12 cellular contexts compared by ENCODE assay signal in genomic region chr11:65293909-65294381, GRCh38. TPM values are rescaled to one million over a fixed set of nuclear protein-coding genes. Genes with fewer than 3 reads are reported as not detected.
DNase-seq lines count a peak whose midpoint lies in the region; ATAC-seq and TF ChIP-seq lines count a peak whose summit lies in the region.
"Had no signal": no experiment of that assay in that cellular context is flagged by ENCODE, and none has a peak within 500 bp of the region (broad histone marks: within the 10 kb centered on the region; RNA-seq: fewer than 3 reads in every experiment).

No MANE protein-coding gene starts in this region.

- in situ Hi-C loops in ACHN (cut with HindIII; ENCODE audit: low pct_ligation_motif_present, low pct_unique_long_range_greater_than_20kb, low sequenced_read_pairs): no loop called here

- POLR2A ChIA-PET in Caco-2 (lab: Charles Lee): interaction anchor here (0.8 to 1.0 kb wide), 2 partner anchors 19 to 20 kb away, joined by 3 read pairs; partner anchors contain the start of gene CDC42EP2

- ATAC-seq in lower lobe of right lung (peak in 1 of 2 donors; percentile 12), HG03108 (IDR thresholded peaks at IDR 0.05; ENCODE audit: unreplicated experiment) (no peak), HG02973 (IDR thresholded peaks at IDR 0.05; ENCODE audit: unreplicated experiment) (no peak)

- H3K9me3 ChIP-seq in Caco-2 (no peaks in the 10 kb centered on the region), lower lobe of right lung (no peaks in the 10 kb centered on the region), skeletal muscle satellite cell (replicated peaks; ENCODE audit: low read length) (no peaks in the 10 kb centered on the region)

- no peaks in the 10 kb centered on the region for H3K9me3 Mint-ChIP-seq in Caco-2 (ENCODE audit: unreplicated experiment)
- H3K9me3 Mint-ChIP-seq in dendritic cell treated with granulocyte-macrophage colony-stimulating factor and Interleukin-4, amounts not matched to agents 40 ng/mL and 50 ng/mL, for 4 days: no peaks in the 10 kb centered on the region
- H3K9me3 Mint-ChIP-seq: T-helper 1 cell treated with Interleukin-12 subunit alpha and Interleukin-12 subunit beta and Interleukin-4 antibody, amounts not matched to agents 30 μg/mL and 1 μg/mL, for 36 hours had no signal

- peak overlapping the region; percentile 18 for H3K9ac ChIP-seq in skeletal muscle satellite cell (ENCODE audit: low read depth, low read length)

- H3K4me1 ChIP-seq in Caco-2 (peaks cover 62% of the 10 kb centered on the region), lower lobe of right lung (peaks cover 70% of the 10 kb centered on the region), skeletal muscle satellite cell (ENCODE audit: control insufficient read depth, insufficient read depth, low read length) (peaks cover 60% of the 10 kb centered on the region)

- TF ChIP-seq CTCF in Caco-2 (IDR thresholded peaks at IDR 0.05; ENCODE audit: insufficient read depth in 1 of 2, low read depth in 1 of 2, low read length in 1 of 2, severe bottlenecking in 1 of 2, unreplicated experiment in 1 of 2) (no peak), lower lobe of right lung (IDR thresholded peaks at IDR 0.05) (no peak)

- H3K27me3 ChIP-seq in Caco-2 (replicated peaks; ENCODE audit: control insufficient read depth, insufficient read depth, low read length): no peaks in the 10 kb centered on the region
- H3K27me3 ChIP-seq in lower lobe of right lung (ENCODE audit: low read depth): no peaks in the 10 kb centered on the region
- no peaks in the 10 kb centered on the region for H3K27me3 ChIP-seq in skeletal muscle satellite cell (ENCODE audit: control insufficient read depth, insufficient read depth, low read length)

- H3K27ac ChIP-seq in lower lobe of right lung: peak overlapping the region; percentile 90

- CTCF ChIA-PET in Caco-2 (lab: Charles Lee): interaction anchor here (0.6 to 1.9 kb wide), 4 partner anchors 12 to 21 kb away, joined by 3 to 23 read pairs (median 3); no protein-coding TSS in a partner anchor

- H3K4me1 Mint-ChIP-seq in Caco-2 (ENCODE audit: low read depth, unreplicated experiment): peaks cover 53% of the 10 kb centered on the region
- peaks cover 40% of the 10 kb centered on the region for H3K4me1 Mint-ChIP-seq in dendritic cell treated with granulocyte-macrophage colony-stimulating factor and Interleukin-4, amounts not matched to agents 40 ng/mL and 50 ng/mL, for 4 days (ENCODE audit: low read depth)

- BruUV-seq in Caco-2 (replicated peaks; lab: Mats Ljungman, UMichigan): no TSS peak

- H3K27ac Mint-ChIP-seq in Caco-2 (ENCODE audit: unreplicated experiment): peak overlapping the region; percentile 97
- H3K27ac Mint-ChIP-seq in dendritic cell treated with granulocyte-macrophage colony-stimulating factor and Interleukin-4, amounts not matched to agents 40 ng/mL and 50 ng/mL, for 4 days: peak overlapping the region; percentile 90
- H3K27ac Mint-ChIP-seq: T-helper 1 cell treated with Interleukin-12 subunit alpha and Interleukin-12 subunit beta and Interleukin-4 antibody, amounts not matched to agents 30 μg/mL and 1 μg/mL, for 36 hours had no signal

- H3K27me3 Mint-ChIP-seq in Caco-2 (ENCODE audit: insufficient read depth, unreplicated experiment): no peaks in the 10 kb centered on the region
- H3K27me3 Mint-ChIP-seq in dendritic cell treated with granulocyte-macrophage colony-stimulating factor and Interleukin-4, amounts not matched to agents 40 ng/mL and 50 ng/mL, for 4 days: no peaks in the 10 kb centered on the region

- intact Hi-C loops in Caco-2 (cut with micrococcal nuclease; ENCODE audit: unreplicated experiment) (no loop called here), lower lobe of right lung (cut with DNase I) (no loop called here)
- intact Hi-C loops in dendritic cell treated with granulocyte-macrophage colony-stimulating factor and Interleukin-4, amounts not matched to agents 40 ng/mL and 50 ng/mL, for 4 days (cut with micrococcal nuclease): no loop called here

- H3K4me3 ChIP-seq in Caco-2 (ENCODE audit: low read depth, low read length) (no peak overlapping the region), lower lobe of right lung (no peak overlapping the region), skeletal muscle satellite cell (ENCODE audit: low read length) (no peak overlapping the region)

- H3K36me3 Mint-ChIP-seq in Caco-2 (ENCODE audit: insufficient read depth, unreplicated experiment): peaks cover 72% of the 10 kb centered on the region
- H3K36me3 Mint-ChIP-seq in dendritic cell treated with granulocyte-macrophage colony-stimulating factor and Interleukin-4, amounts not matched to agents 40 ng/mL and 50 ng/mL, for 4 days (ENCODE audit: low read depth): peaks cover 75% of the 10 kb centered on the region

- no peak overlapping the region for H3K4me3 Mint-ChIP-seq in Caco-2 (ENCODE audit: unreplicated experiment)
- H3K4me3 Mint-ChIP-seq in dendritic cell treated with granulocyte-macrophage colony-stimulating factor and Interleukin-4, amounts not matched to agents 40 ng/mL and 50 ng/mL, for 4 days: no peak overlapping the region
- H3K4me3 Mint-ChIP-seq: T-helper 1 cell treated with Interleukin-12 subunit alpha and Interleukin-12 subunit beta and Interleukin-4 antibody, amounts not matched to agents 30 μg/mL and 1 μg/mL, for 36 hours had no signal

- DNase-seq in Caco-2: no peak
- DNase-seq in lower lobe of right lung: no peak
- no peak for DNase-seq in ACHN
- no peak for DNase-seq in medulla oblongata (ENCODE audit: extremely low spot score)
- DNase-seq: activated CD4-positive, alpha-beta T cell treated with anti-CD3 and anti-CD28 coated beads, Interleukin-2, amount 50 U/mL, for 1 hour; H7; NCI-H226 had no signal

- no peak overlapping the region for H3K4me2 ChIP-seq in skeletal muscle satellite cell (ENCODE audit: low read length)

- peaks cover 5% of the 10 kb centered on the region for H3K36me3 ChIP-seq in Caco-2 (ENCODE audit: control insufficient read depth, insufficient read depth, low read length)
- H3K36me3 ChIP-seq in lower lobe of right lung: peaks cover 43% of the 10 kb centered on the region
- H3K36me3 ChIP-seq in skeletal muscle satellite cell (ENCODE audit: insufficient read depth, low read length): peaks cover 32% of the 10 kb centered on the region

RNA-seq across cellular contexts. Expression of gene CDC42EP2, which starts 20.7 kb away (rescaled TPM):
- total RNA-seq in Caco-2 (2022) (38.0 and 40.7 TPM in 2 replicates), lower lobe of right lung (17.0 TPM)
- 18.0 and 36.9 TPM in 2 replicates for total RNA-seq in skeletal muscle satellite cell (2012; rRNA removed)

RNA-seq across cellular contexts. Expression of gene POLA2, which starts 32.2 kb away (rescaled TPM):
- total RNA-seq in Caco-2 (2022) (23.2 and 25.3 TPM in 2 replicates), lower lobe of right lung (8.7 TPM)
- 6.6 and 12.7 TPM in 2 replicates for total RNA-seq in skeletal muscle satellite cell (2012; rRNA removed)

RNA-seq across cellular contexts. Expression of gene DPF2, which starts 39.7 kb away (rescaled TPM):
- 64.2 and 65.3 TPM in 2 replicates for total RNA-seq in Caco-2 (2022)
- 45.8 TPM for total RNA-seq in lower lobe of right lung
- 32.3 and 34.5 TPM in 2 replicates for total RNA-seq in skeletal muscle satellite cell (2012; rRNA removed)
